ENCODE assay signal across 1 cellular context in genomic region chr20:23021541-23021940, GRCh38.
TF ChIP-seq lines count a peak whose summit lies in the region.

No MANE protein-coding gene starts in this region.

TF ChIP-seq in K562, 482 proteins besides CTCF, POLR2A, EP300 and RAD21 (continued from another document):
- no peak for TF ChIP-seq ZBTB49 (CRISPR knock-in tag; IDR thresholded peaks at IDR 0.05; ENCODE audit: borderline replicate concordance)
- no peak for TF ChIP-seq LARP7 (IDR thresholded peaks at IDR 0.05)
- TF ChIP-seq ETV5 (CRISPR knock-in tag; IDR thresholded peaks at IDR 0.05; ENCODE audit: low read depth), result no peak
